ENCODE assay signal across 33 cellular contexts in genomic region chr1:96550014-96550413, GRCh38.
A peak's percentile ranks its signal among the peaks of the same experiment; 100 is the strongest.
DNase-seq lines count a peak whose midpoint lies in the region; ATAC-seq and TF ChIP-seq lines count a peak whose summit lies in the region.
"Had no signal": no experiment of that assay in that cellular context is flagged by ENCODE, and none has a peak within 500 bp of the region (broad histone marks: within the 10 kb centered on the region; RNA-seq: fewer than 3 reads in every experiment).

No MANE protein-coding gene starts in this region.

- H3K27ac ChIP-seq in heart left ventricle, result no peak overlapping the region
- H3K27ac ChIP-seq: 22Rv1; A549; BLaER1; BLaER1 treated with 17β-estradiol and CSF1 and Interleukin-3, amounts not matched to agents 10 nM and 100 nM; C4-2B had no signal

- H3K4me1 ChIP-seq in heart left ventricle, result no peaks in the 10 kb centered on the region
- H3K4me1 ChIP-seq: A549; BE2C; BLaER1; BLaER1 treated with 17β-estradiol and CSF1 and Interleukin-3, amounts not matched to agents 10 nM and 100 nM; Caco-2 had no signal

- WGBS in heart left ventricle, 4 donors, result 84 to 91% (median 86%) methylated on average over 1 of the region's 1 CpG

- no peaks in the 10 kb centered on the region for H3K36me3 ChIP-seq in heart left ventricle
- H3K36me3 ChIP-seq: BE2C; BLaER1; BLaER1 treated with 17β-estradiol and CSF1 and Interleukin-3, amounts not matched to agents 10 nM and 100 nM had no signal

- ATAC-seq in Right ventricle myocardium inferior (peak; percentile 68), left cardiac atrium (no peak), Right ventricle myocardium superior (ENCODE audit: poor library complexity) (peak; percentile 45), heart left ventricle (no peak), left ventricle myocardium superior (peak; percentile 57), sciatic nerve (peak; percentile 77)
- ATAC-seq: A549; CD8-positive, alpha-beta T cell had no signal

- H3K4me3 ChIP-seq in heart left ventricle, result no peak overlapping the region
- H3K4me3 ChIP-seq: A549; BLaER1; BLaER1 treated with 17β-estradiol and CSF1 and Interleukin-3, amounts not matched to agents 10 nM and 100 nM had no signal

- no peak for DNase-seq in Right ventricle myocardium inferior (ENCODE audit: missing footprints)
- no peak for DNase-seq in left cardiac atrium
- no peak for DNase-seq in Right ventricle myocardium superior
- DNase-seq in heart left ventricle, result no peak
- DNase-seq in left ventricle myocardium superior, result no peak
- DNase-seq in cardiac septum (ENCODE audit: low spot score), result no peak
- no peak for DNase-seq in sciatic nerve (ENCODE audit: low spot score)
- DNase-seq in SHP77 treated with DMSO at 0.1 percent for 48 hours (lab: John Stamatoyannopoulos, UW), result no peak
- DNase-seq: 8988T; ACHN; AML-193; BE2C; C1 segment of cervical spinal cord; Caco-2; Calu3; CD4-positive, alpha-beta memory T cell; CD4-positive, alpha-beta T cell; CD4-positive, CD25-positive, alpha-beta regulatory T cell; CD8-positive, alpha-beta memory T cell; CD8-positive, alpha-beta T cell; COR-L47; DMS 273 treated with DMSO at 0.1 percent for 48 hours; DMS153; DMS53; DMS79; DMS79 treated with DMSO at 0.1 percent for 48 hours; DND-41; EL had no signal

- intact Hi-C loops in Right ventricle myocardium inferior (cut with DNase I), result no loop called here
- intact Hi-C loops in left cardiac atrium (cut with DNase I), result no loop called here
- intact Hi-C loops in Right ventricle myocardium superior (cut with DNase I), result no loop called here
- intact Hi-C loops in heart left ventricle (cut with DNase I), result no loop called here
- intact Hi-C loops in left ventricle myocardium superior (cut with micrococcal nuclease), result no loop called here
- intact Hi-C loops in cardiac septum (cut with DNase I), result no loop called here
- intact Hi-C loops in sciatic nerve (cut with DNase I), result no loop called here

- no peak for TF ChIP-seq CTCF in heart left ventricle (IDR thresholded peaks at IDR 0.05)

- H3K27me3 ChIP-seq in heart left ventricle, result no peaks in the 10 kb centered on the region
- H3K27me3 ChIP-seq: BE2C; BLaER1; BLaER1 treated with 17β-estradiol and CSF1 and Interleukin-3, amounts not matched to agents 10 nM and 100 nM had no signal

- no peak for TF ChIP-seq POLR2A in heart left ventricle (IDR thresholded peaks at IDR 0.05)

- no peaks in the 10 kb centered on the region for H3K9me3 ChIP-seq in heart left ventricle
- H3K9me3 ChIP-seq: A549; BE2C; BLaER1; BLaER1 treated with 17β-estradiol and CSF1 and Interleukin-3, amounts not matched to agents 10 nM and 100 nM; Caco-2 had no signal

Comparison
In these comparisons a context has a peak if more than half of its experiments do, and no peak if none do; other contexts are left out.
1. ATAC-seq: peak in Right ventricle myocardium inferior (single experiment), Right ventricle myocardium superior (single experiment), left ventricle myocardium superior (single experiment) and sciatic nerve (single experiment); none in left cardiac atrium (0 of 2) and heart left ventricle (0 of 4).